ENCODE assay signal across 24 cellular contexts in genomic region chr22:36828815-36829214, GRCh38. TPM values are rescaled to one million over a fixed set of nuclear protein-coding genes. Genes with fewer than 3 reads are reported as not detected.
DNase-seq lines count a peak whose midpoint lies in the region; ATAC-seq, FAIRE-seq and TF ChIP-seq lines count a peak whose summit lies in the region.
"Had no signal": no experiment of that assay in that cellular context is flagged by ENCODE, and none has a peak within 500 bp of the region (broad histone marks: within the 10 kb centered on the region; RNA-seq: fewer than 3 reads in every experiment).

No MANE protein-coding gene starts in this region.

- no TSS peak for BruUV-seq in HepG2 (replicated peaks; lab: Mats Ljungman, UMichigan)

- H3K27me3 ChIP-seq in HepG2 (ENCODE audit: control insufficient read depth in 1 of 2, insufficient read depth in 2 of 2, low read length in 2 of 2) (peaks cover under 1 to 2% of the 10 kb centered on the region in 2 experiments; a peak in 3 of 5 replicates), right lobe of liver (no peaks in the 10 kb centered on the region), bronchial epithelial cell (ENCODE audit: control insufficient read depth, insufficient read depth, low read length) (no peaks in the 10 kb centered on the region), upper lobe of right lung (peaks cover 27% of the 10 kb centered on the region)

- peaks cover 11% of the 10 kb centered on the region for H3K4me1 ChIP-seq in HepG2 (ENCODE audit: insufficient read depth, low read length)
- H3K4me1 ChIP-seq in right lobe of liver, result no peaks in the 10 kb centered on the region
- H3K4me1 ChIP-seq in upper lobe of right lung, result no peaks in the 10 kb centered on the region
- H3K4me1 ChIP-seq: left ventricle myocardium inferior, psoas muscle, stomach had no signal

- intact Hi-C loops in HepG2 (cut with micrococcal nuclease; ENCODE audit: unreplicated experiment), result no loop called here
- intact Hi-C loops in right lobe of liver (cut with DNase I), result no loop called here
- intact Hi-C loops in upper lobe of right lung (cut with DNase I), result no loop called here

- no peak for FAIRE-seq in HepG2 (lab: Jason Lieb, UNC)
- no peak for FAIRE-seq in bronchial epithelial cell (lab: Jason Lieb, UNC)
- FAIRE-seq: HTR-8/SVneo had no signal

- no peaks in the 10 kb centered on the region for H3K9me3 ChIP-seq in HepG2 (ENCODE audit: low read length)
- H3K9me3 ChIP-seq in right lobe of liver, result no peaks in the 10 kb centered on the region
- no peaks in the 10 kb centered on the region for H3K9me3 ChIP-seq in upper lobe of right lung
- H3K9me3 ChIP-seq: left ventricle myocardium inferior, psoas muscle had no signal

- H3K4me3 ChIP-seq in HepG2 (replicated peaks in 1 of 3; ENCODE audit: insufficient read depth in 1 of 3, low read depth in 2 of 3, low read length in 3 of 3), result no peak overlapping the region
- H3K4me3 ChIP-seq in right lobe of liver, result no peak overlapping the region
- no peak overlapping the region for H3K4me3 ChIP-seq in bronchial epithelial cell (ENCODE audit: low read depth, low read length)
- no peak overlapping the region for H3K4me3 ChIP-seq in upper lobe of right lung
- H3K4me3 ChIP-seq: heart left ventricle, left ventricle myocardium inferior, psoas muscle, skin epidermis, stomach had no signal

- no peak for TF ChIP-seq EP300 in HepG2 (IDR thresholded peaks at IDR 0.05; ENCODE audit: low read depth in 2 of 2, low read length in 2 of 2)
- no peak for TF ChIP-seq EP300 in HepG2 (CRISPR knock-in tag; IDR thresholded peaks at IDR 0.05; ENCODE audit: borderline replicate concordance)

- H3K9ac ChIP-seq in HepG2 (ENCODE audit: insufficient read depth, low read depth, low read length), result no peak overlapping the region

- H3K27me3 Mint-ChIP-seq in osteocyte (ENCODE audit: unreplicated experiment), result peaks cover 58% of the 10 kb centered on the region

- no peak for TF ChIP-seq RAD21 in HepG2 (CRISPR knock-in tag; IDR thresholded peaks at IDR 0.05)

- no peaks in the 10 kb centered on the region for H3K79me2 ChIP-seq in HepG2 (ENCODE audit: insufficient read depth, low read length)

- H3K36me3 ChIP-seq in HepG2 (replicated peaks in 1 of 2; ENCODE audit: control insufficient read depth in 1 of 2, insufficient read depth in 2 of 2, low read length in 2 of 2) (no peaks in the 10 kb centered on the region), right lobe of liver (no peaks in the 10 kb centered on the region), bronchial epithelial cell (ENCODE audit: control insufficient read depth, insufficient read depth, low read length) (no peaks in the 10 kb centered on the region), upper lobe of right lung (no peaks in the 10 kb centered on the region)
- H3K36me3 ChIP-seq: heart left ventricle, left ventricle myocardium inferior, stomach had no signal

- no peak overlapping the region for H2AFZ ChIP-seq in HepG2 (ENCODE audit: low read length)

- H3K4me2 ChIP-seq in HepG2 (ENCODE audit: low read depth, low read length), result no peak overlapping the region

- TF ChIP-seq POLR2A in HepG2 (IDR thresholded peaks at IDR 0.05; ENCODE audit: insufficient read depth in 1 of 2, low read depth in 2 of 2, low read length in 2 of 2), result no peak
- no peak for TF ChIP-seq POLR2A in right lobe of liver (IDR thresholded peaks at IDR 0.05)

- CTCF ChIA-PET in HepG2 (lab: Yijun Ruan, JAX; ENCODE audit: low intra/inter-chr PET ratio, low total read pairs), result no interaction called here

- H3K27ac ChIP-seq in HepG2 (ENCODE audit: extremely low read length, insufficient read depth, low read length), result no peak overlapping the region
- H3K27ac ChIP-seq in right lobe of liver, result no peak overlapping the region
- H3K27ac ChIP-seq in upper lobe of right lung, result no peak overlapping the region
- H3K27ac ChIP-seq: heart left ventricle, left ventricle myocardium inferior, psoas muscle, skin epidermis, stomach had no signal

- ATAC-seq in HepG2 (no peak), right lobe of liver (no peak), upper lobe of right lung (no peak)
- ATAC-seq: heart left ventricle, psoas muscle had no signal

- no peak for DNase-seq in HepG2 (ENCODE audit: low spot score)
- no peak for DNase-seq in right lobe of liver
- peak; percentile 27 for DNase-seq in NCI-H69 (lab: John Stamatoyannopoulos, UW)
- DNase-seq in bronchial epithelial cell (ENCODE audit: low read depth), result peak; percentile 27
- DNase-seq in upper lobe of right lung, result peak; percentile 9
- DNase-seq in NCI-H524 (lab: John Stamatoyannopoulos, UW), result no peak
- no peak for DNase-seq in osteocyte (ENCODE audit: extremely low spot score, unreplicated experiment)
- DNase-seq: cortex of kidney; DMS79; GOT3; heart left ventricle; left ventricle myocardium inferior; NCI-H748 treated with DMSO at 0.1 percent for 48 hours; psoas muscle; SIG-M5; stimulated activated CD4-positive, alpha-beta T cell treated with anti-CD3 and anti-CD28 coated beads, Interleukin-2, amount 100 ng/mL, for 48 hours; stomach had no signal

- H3K36me3 Mint-ChIP-seq in osteocyte (ENCODE audit: unreplicated experiment), result no peaks in the 10 kb centered on the region
- H3K36me3 Mint-ChIP-seq: brain, type B pancreatic cell had no signal

- no peaks in the 10 kb centered on the region for H4K20me1 ChIP-seq in HepG2 (ENCODE audit: insufficient read depth, low read length)

- H3K4me1 Mint-ChIP-seq in osteocyte (ENCODE audit: unreplicated experiment), result no peaks in the 10 kb centered on the region

- no peaks in the 10 kb centered on the region for H3K9me3 Mint-ChIP-seq in osteocyte (ENCODE audit: unreplicated experiment)
- H3K9me3 Mint-ChIP-seq: neural crest cell, type B pancreatic cell had no signal

- 5% methylated on average over 2 of the region's 3 CpGs for WGBS in HepG2 (ENCODE audit: low lambda C conversion rate)
- WGBS in right lobe of liver (ENCODE audit: insufficient coverage, low coverage, low lambda C conversion rate, missing lambda C conversion rate), result 45% methylated on average over 2 of the region's 3 CpGs

- TF ChIP-seq CTCF in HepG2 (CRISPR knock-in tag; IDR thresholded peaks at IDR 0.05) (no peak), right lobe of liver (IDR thresholded peaks at IDR 0.05) (no peak), bronchial epithelial cell (IDR thresholded peaks at IDR 0.05; ENCODE audit: insufficient read depth, low read length, severe bottlenecking) (no peak), upper lobe of right lung (IDR thresholded peaks at IDR 0.05) (no peak), osteocyte (IDR thresholded peaks at IDR 0.05) (no peak)

- no peak overlapping the region for H3K27ac Mint-ChIP-seq in osteocyte (ENCODE audit: unreplicated experiment)
- H3K27ac Mint-ChIP-seq: type B pancreatic cell had no signal

- POLR2A ChIA-PET in HepG2 (lab: Yijun Ruan, JAX), result no interaction called here

- in situ Hi-C loops in HepG2 (cut with HindIII; ENCODE audit: extremely low pct_ligation_motif_present, low pct_unique_long_range_greater_than_20kb), result no loop called here

- H3K4me3 Mint-ChIP-seq in osteocyte (ENCODE audit: unreplicated experiment), result no peak overlapping the region
- H3K4me3 Mint-ChIP-seq: brain, neural crest cell, type B pancreatic cell had no signal

RNA-seq across cellular contexts. Expression of gene PVALB, which starts 12.0 kb away (rescaled TPM):
- total RNA-seq in HepG2 (2016; rRNA removed; fragmentation: Illumina TruSeq; extraction: Trizol), result not detected in 2 replicates
- not detected in 2 replicates for total RNA-seq in HepG2 (2016; cell fraction: cytosol; rRNA removed; fragmentation: Illumina TruSeq; extraction: Trizol; ENCODE audit: low read depth)
- not detected in 2 replicates for total RNA-seq in HepG2 (2016; cell fraction: insoluble cytoplasmic fraction; rRNA removed; fragmentation: Illumina TruSeq; extraction: Trizol)
- total RNA-seq in HepG2 (2016; cell fraction: membrane; rRNA removed; fragmentation: Illumina TruSeq; extraction: Trizol), result not detected in 2 replicates
- not detected in 2 replicates for total RNA-seq in HepG2 (2016; cell fraction: nucleus; rRNA removed; fragmentation: Illumina TruSeq; extraction: Trizol)
- not detected in 2 replicates for polyA plus RNA-seq in HepG2 (2011; rRNA removed)
- polyA plus RNA-seq in HepG2 (2011; cell fraction: cytosol; rRNA removed), result not detected in 2 replicates
- polyA plus RNA-seq in HepG2 (2011; cell fraction: nucleus; rRNA removed), result not detected in 2 replicates
- not detected in 2 replicates for polyA plus RNA-seq in HepG2 (2012)
- not detected in 2 replicates for polyA plus RNA-seq in HepG2 (2016; cell fraction: cytosol; fragmentation: Illumina TruSeq; extraction: Trizol; ENCODE audit: low read depth)
- not detected in 2 replicates for polyA plus RNA-seq in HepG2 (2016; cell fraction: insoluble cytoplasmic fraction; fragmentation: Illumina TruSeq; extraction: Trizol; ENCODE audit: low read depth)
- polyA plus RNA-seq in HepG2 (2016; cell fraction: membrane; fragmentation: Illumina TruSeq; extraction: Trizol; ENCODE audit: low read depth), result not detected in 2 replicates
- not detected in 2 replicates for polyA plus RNA-seq in HepG2 (2016; cell fraction: nucleus; fragmentation: Illumina TruSeq; extraction: Trizol; ENCODE audit: insufficient read depth, low read depth)
- polyA minus RNA-seq in HepG2 (2011; rRNA and poly(A)+ RNA removed; ENCODE audit: low replicate concordance), result not detected in 2 replicates
- polyA minus RNA-seq in HepG2 (2011; cell fraction: cytosol; rRNA and poly(A)+ RNA removed), result not detected in 2 replicates
- not detected in 2 replicates for polyA minus RNA-seq in HepG2 (2011; cell fraction: nucleus; rRNA and poly(A)+ RNA removed)
- 1 to 10 TPM in 3 of 6 experiments, under 1 TPM in 1, not detected in 2; 0.59 to 1.7 (median 1.4) TPM for total RNA-seq in right lobe of liver
- total RNA-seq in bronchial epithelial cell, result not detected in 2 replicates
- 2.5 TPM for total RNA-seq in upper lobe of right lung
- total RNA-seq in osteocyte, result 0.94 TPM in 1 of 2 replicates, not detected in the other
- total RNA-seq: heart left ventricle, left ventricle myocardium inferior, LHCN-M2, OCI-LY7, stomach had no signal
- polyA plus RNA-seq: heart left ventricle had no signal

RNA-seq across cellular contexts. Expression of gene NCF4, which starts 32.0 kb away (rescaled TPM):
- total RNA-seq in HepG2 (2016; rRNA removed; fragmentation: Illumina TruSeq; extraction: Trizol) (not detected in 2 replicates), right lobe of liver (1 to 10 TPM; 2.3 to 6.2 (median 4.0) TPM), bronchial epithelial cell (not detected in 2 replicates), upper lobe of right lung (37.0 TPM), osteocyte (not detected in 2 replicates)
- not detected in 2 replicates for total RNA-seq in HepG2 (2016; cell fraction: cytosol; rRNA removed; fragmentation: Illumina TruSeq; extraction: Trizol; ENCODE audit: low read depth)
- total RNA-seq in HepG2 (2016; cell fraction: insoluble cytoplasmic fraction; rRNA removed; fragmentation: Illumina TruSeq; extraction: Trizol), result not detected in 2 replicates
- total RNA-seq in HepG2 (2016; cell fraction: membrane; rRNA removed; fragmentation: Illumina TruSeq; extraction: Trizol), result not detected in 2 replicates
- total RNA-seq in HepG2 (2016; cell fraction: nucleus; rRNA removed; fragmentation: Illumina TruSeq; extraction: Trizol), result not detected in 2 replicates
- polyA plus RNA-seq in HepG2 (2011; rRNA removed), result not detected in 2 replicates
- 0.04 TPM in 2 replicates for polyA plus RNA-seq in HepG2 (2011; cell fraction: cytosol; rRNA removed)
- polyA plus RNA-seq in HepG2 (2011; cell fraction: nucleus; rRNA removed), result 0.23 TPM in 1 of 2 replicates, not detected in the other
- not detected in 2 replicates for polyA plus RNA-seq in HepG2 (2012)
- polyA plus RNA-seq in HepG2 (2016; cell fraction: cytosol; fragmentation: Illumina TruSeq; extraction: Trizol; ENCODE audit: low read depth), result not detected in 2 replicates
- not detected in 2 replicates for polyA plus RNA-seq in HepG2 (2016; cell fraction: insoluble cytoplasmic fraction; fragmentation: Illumina TruSeq; extraction: Trizol; ENCODE audit: low read depth)
- not detected in 2 replicates for polyA plus RNA-seq in HepG2 (2016; cell fraction: membrane; fragmentation: Illumina TruSeq; extraction: Trizol; ENCODE audit: low read depth)
- polyA plus RNA-seq in HepG2 (2016; cell fraction: nucleus; fragmentation: Illumina TruSeq; extraction: Trizol; ENCODE audit: insufficient read depth, low read depth), result not detected in 2 replicates
- 0.23 TPM in 1 of 2 replicates, not detected in the other for polyA minus RNA-seq in HepG2 (2011; rRNA and poly(A)+ RNA removed; ENCODE audit: low replicate concordance)
- polyA minus RNA-seq in HepG2 (2011; cell fraction: cytosol; rRNA and poly(A)+ RNA removed), result not detected in 2 replicates
- polyA minus RNA-seq in HepG2 (2011; cell fraction: nucleus; rRNA and poly(A)+ RNA removed), result not detected in 2 replicates
- total RNA-seq: LHCN-M2, neural crest cell had no signal

RNA-seq across cellular contexts. Expression of gene IFT27, which starts 52.9 kb away (rescaled TPM):
- total RNA-seq in HepG2 (2016; rRNA removed; fragmentation: Illumina TruSeq; extraction: Trizol) (0.33 TPM in 1 of 2 replicates, not detected in the other), right lobe of liver (10 to 100 TPM; 10.3 to 17.4 (median 14.8) TPM), bronchial epithelial cell (10.8 and 15.5 TPM in 2 replicates), upper lobe of right lung (21.5 TPM), osteocyte (30.5 and 36.9 TPM in 2 replicates)
- total RNA-seq in HepG2 (2016; cell fraction: cytosol; rRNA removed; fragmentation: Illumina TruSeq; extraction: Trizol; ENCODE audit: low read depth), result not detected in 2 replicates
- total RNA-seq in HepG2 (2016; cell fraction: insoluble cytoplasmic fraction; rRNA removed; fragmentation: Illumina TruSeq; extraction: Trizol), result 0.19 TPM in 1 of 2 replicates, not detected in the other
- not detected in 2 replicates for total RNA-seq in HepG2 (2016; cell fraction: membrane; rRNA removed; fragmentation: Illumina TruSeq; extraction: Trizol)
- total RNA-seq in HepG2 (2016; cell fraction: nucleus; rRNA removed; fragmentation: Illumina TruSeq; extraction: Trizol), result not detected in 2 replicates
- 0.25 and 0.33 TPM in 2 replicates for polyA plus RNA-seq in HepG2 (2011; rRNA removed)
- polyA plus RNA-seq in HepG2 (2011; cell fraction: cytosol; rRNA removed), result 0.17 and 0.19 TPM in 2 replicates
- polyA plus RNA-seq in HepG2 (2011; cell fraction: nucleus; rRNA removed), result 0.63 and 1.2 TPM in 2 replicates
- 0.29 and 0.54 TPM in 2 replicates for polyA plus RNA-seq in HepG2 (2012)
- polyA plus RNA-seq in HepG2 (2016; cell fraction: cytosol; fragmentation: Illumina TruSeq; extraction: Trizol; ENCODE audit: low read depth), result not detected in 2 replicates
- not detected in 2 replicates for polyA plus RNA-seq in HepG2 (2016; cell fraction: insoluble cytoplasmic fraction; fragmentation: Illumina TruSeq; extraction: Trizol; ENCODE audit: low read depth)
- not detected in 2 replicates for polyA plus RNA-seq in HepG2 (2016; cell fraction: membrane; fragmentation: Illumina TruSeq; extraction: Trizol; ENCODE audit: low read depth)
- polyA plus RNA-seq in HepG2 (2016; cell fraction: nucleus; fragmentation: Illumina TruSeq; extraction: Trizol; ENCODE audit: insufficient read depth, low read depth), result not detected in 2 replicates
- polyA minus RNA-seq in HepG2 (2011; rRNA and poly(A)+ RNA removed; ENCODE audit: low replicate concordance), result 0.44 and 10.2 TPM in 2 replicates
- not detected in 2 replicates for polyA minus RNA-seq in HepG2 (2011; cell fraction: cytosol; rRNA and poly(A)+ RNA removed)
- polyA minus RNA-seq in HepG2 (2011; cell fraction: nucleus; rRNA and poly(A)+ RNA removed), result 0.39 and 0.50 TPM in 2 replicates

Comparison
In these comparisons a context has a peak if more than half of its experiments do, and no peak if none do; other contexts are left out.
1. DNase-seq: peak in NCI-H69 (single experiment), bronchial epithelial cell (single experiment) and upper lobe of right lung (single experiment); none in HepG2 (single experiment), right lobe of liver (0 of 3), NCI-H524 (0 of 2) and osteocyte (single experiment).